Comparison of ENCODE assay signal across 1 cellular context in genomic region chr11:92050305-92050704, GRCh38.
TF ChIP-seq lines count a peak whose summit lies in the region.

No MANE protein-coding gene starts in this region.

TF ChIP-seq in K562, 482 proteins besides CTCF, POLR2A, EP300 and RAD21 (continued from another document):
- TF ChIP-seq, protein P1, sequence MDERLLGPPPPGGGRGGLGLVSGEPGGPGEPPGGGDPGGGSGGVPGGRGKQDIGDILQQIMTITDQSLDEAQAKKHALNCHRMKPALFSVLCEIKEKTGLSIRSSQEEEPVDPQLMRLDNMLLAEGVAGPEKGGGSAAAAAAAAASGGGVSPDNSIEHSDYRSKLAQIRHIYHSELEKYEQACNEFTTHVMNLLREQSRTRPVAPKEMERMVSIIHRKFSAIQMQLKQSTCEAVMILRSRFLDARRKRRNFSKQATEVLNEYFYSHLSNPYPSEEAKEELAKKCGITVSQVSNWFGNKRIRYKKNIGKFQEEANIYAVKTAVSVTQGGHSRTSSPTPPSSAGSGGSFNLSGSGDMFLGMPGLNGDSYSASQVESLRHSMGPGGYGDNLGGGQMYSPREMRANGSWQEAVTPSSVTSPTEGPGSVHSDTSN (CRISPR knock-in tag; IDR thresholded peaks at IDR 0.05; ENCODE audit: low read depth) = no peak
- TF ChIP-seq, protein P1 (tag; conservative IDR thresholded peaks at IDR 0.05; ENCODE audit: low read depth) = peak; percentile 39; the same call in 1 of the 2 replicates
